15 cellular contexts compared by ENCODE assay signal in the genomic region with DNA sequence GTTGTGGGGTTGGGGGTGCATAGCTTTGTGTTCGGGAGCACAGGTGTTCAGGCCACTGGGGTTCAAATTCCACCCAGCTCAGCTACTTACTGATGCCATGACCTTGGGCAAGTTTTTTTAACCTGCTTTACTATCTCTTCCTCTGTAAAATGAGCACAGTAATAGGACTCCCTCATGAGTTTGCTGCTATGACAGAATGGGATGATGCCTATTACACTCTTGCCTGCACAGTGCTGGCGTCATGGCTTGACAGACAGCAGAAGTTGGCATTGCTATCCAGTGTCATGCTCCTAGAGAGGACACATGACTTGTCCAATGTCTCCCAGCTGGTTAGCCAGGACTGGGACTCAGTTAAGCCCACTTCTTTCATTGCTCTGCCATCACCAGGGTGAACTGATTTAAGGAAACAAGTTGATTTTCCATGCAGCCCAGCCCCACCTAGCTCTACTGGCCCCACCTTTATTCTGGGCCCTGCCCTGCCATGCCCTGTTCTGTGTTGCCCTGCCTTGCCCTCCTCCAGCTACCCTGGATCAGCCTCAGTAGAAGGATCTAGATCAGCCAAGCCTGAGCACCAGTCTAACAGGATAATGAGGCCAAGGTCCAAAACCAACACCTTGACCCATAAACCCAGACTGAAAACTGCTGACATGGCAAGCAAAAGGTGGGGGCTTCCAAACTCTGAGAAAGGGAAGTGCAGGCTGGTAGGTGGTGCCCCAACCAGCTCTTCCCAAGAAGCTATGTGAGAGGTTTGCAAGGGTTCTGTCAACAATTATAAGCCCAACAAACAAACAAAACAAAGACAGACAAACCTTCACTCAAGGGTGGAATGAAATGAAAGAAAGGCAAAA.
"Had no signal": no experiment of that assay in that cellular context is flagged by ENCODE, and none has a peak within 500 bp of the region (broad histone marks: within the 10 kb centered on the region; RNA-seq: fewer than 3 reads in every experiment).

No MANE protein-coding gene starts in this region.

- H3K4me3 Mint-ChIP-seq: activated CD4-positive, alpha-beta T cell treated with anti-CD3 and anti-CD28 coated beads, Interleukin-2, amount 10 ng/mL, durations not matched to agents 24 days and 14 days; activated CD8-positive, alpha-beta T cell treated with anti-CD3 and anti-CD28 coated beads for 36 hours; activated naive CD4-positive, alpha-beta T cell treated with anti-CD3 and anti-CD28 coated beads for 36 hours; activated T-cell treated with anti-CD3 and anti-CD28 coated beads, Interleukin-2, amount 50 U/mL, for 4 hours; endodermal cell; nephron progenitor cell; T-helper 1 cell treated with Interleukin-12 subunit alpha and Interleukin-12 subunit beta and Interleukin-4 antibody, amounts not matched to agents 30 μg/mL and 1 μg/mL, for 36 hours had no signal

- H3K27ac ChIP-seq: body of pancreas, dorsolateral prefrontal cortex, lower lobe of right lung, right atrium auricular region had no signal

- H3K36me3 ChIP-seq: lower lobe of right lung, right atrium auricular region had no signal

- H3K9me3 ChIP-seq: body of pancreas, lower lobe of right lung, right atrium auricular region had no signal

- H3K9me3 Mint-ChIP-seq: activated CD4-positive, alpha-beta T cell treated with anti-CD3 and anti-CD28 coated beads, Interleukin-2, amount 10 ng/mL, durations not matched to agents 24 days and 14 days; activated CD8-positive, alpha-beta T cell treated with anti-CD3 and anti-CD28 coated beads for 36 hours; activated naive CD4-positive, alpha-beta T cell treated with anti-CD3 and anti-CD28 coated beads for 36 hours; T-helper 1 cell treated with Interleukin-12 subunit alpha and Interleukin-12 subunit beta and Interleukin-4 antibody, amounts not matched to agents 30 μg/mL and 1 μg/mL, for 36 hours had no signal

- ATAC-seq: activated CD8-positive, alpha-beta T cell treated with anti-CD3 and anti-CD28 coated beads for 36 hours; activated T-cell treated with anti-CD3 and anti-CD28 coated beads, Interleukin-2, amount 50 U/mL, for 4 hours; body of pancreas; lower lobe of right lung; stimulated activated naive CD8-positive, alpha-beta T cell treated with anti-CD3 and anti-CD28 coated beads, Interleukin-15, Interleukin-2, amounts not matched to agents 100 U/mL and 50 U/mL, for 24 hours had no signal

- H3K4me3 ChIP-seq: body of pancreas, dorsolateral prefrontal cortex, lower lobe of right lung, right atrium auricular region had no signal

- H3K4me1 Mint-ChIP-seq: activated CD4-positive, alpha-beta T cell treated with anti-CD3 and anti-CD28 coated beads, Interleukin-2, amount 10 ng/mL, durations not matched to agents 24 days and 14 days had no signal

- H3K4me1 ChIP-seq: body of pancreas, lower lobe of right lung, right atrium auricular region had no signal

- H3K27ac Mint-ChIP-seq: activated CD4-positive, alpha-beta T cell treated with anti-CD3 and anti-CD28 coated beads, Interleukin-2, amount 10 ng/mL, durations not matched to agents 24 days and 14 days; activated CD8-positive, alpha-beta T cell treated with anti-CD3 and anti-CD28 coated beads for 36 hours; activated naive CD4-positive, alpha-beta T cell treated with anti-CD3 and anti-CD28 coated beads for 36 hours; endodermal cell; nephron progenitor cell; T-helper 1 cell treated with Interleukin-12 subunit alpha and Interleukin-12 subunit beta and Interleukin-4 antibody, amounts not matched to agents 30 μg/mL and 1 μg/mL, for 36 hours had no signal

- DNase-seq: activated CD4-positive, alpha-beta T cell treated with anti-CD3 and anti-CD28 coated beads, Interleukin-2, amount 10 ng/mL, durations not matched to agents 24 days and 14 days; activated CD8-positive, alpha-beta T cell treated with anti-CD3 and anti-CD28 coated beads for 36 hours; activated naive CD4-positive, alpha-beta T cell treated with anti-CD3 and anti-CD28 coated beads for 36 hours; activated T-cell treated with anti-CD3 and anti-CD28 coated beads, Interleukin-2, amount 50 U/mL, for 4 hours; body of pancreas; caudate nucleus; dorsolateral prefrontal cortex; endodermal cell; lower lobe of right lung; nephron progenitor cell; occipital lobe; stimulated activated CD4-positive, alpha-beta T cell treated with anti-CD3 and anti-CD28 coated beads, Interleukin-2, amount 100 ng/mL, for 24 hours; stimulated activated naive CD8-positive, alpha-beta T cell treated with anti-CD3 and anti-CD28 coated beads, Interleukin-15, Interleukin-2, amounts not matched to agents 100 U/mL and 50 U/mL, for 24 hours had no signal
